ENCODE assay signal across 16 cellular contexts in genomic region chr6:46967950-46968349, GRCh38.
DNase-seq lines count a peak whose midpoint lies in the region; ATAC-seq, FAIRE-seq and TF ChIP-seq lines count a peak whose summit lies in the region.
"Had no signal": no experiment of that assay in that cellular context is flagged by ENCODE, and none has a peak within 500 bp of the region (broad histone marks: within the 10 kb centered on the region; RNA-seq: fewer than 3 reads in every experiment).

No MANE protein-coding gene starts in this region.

- H3K27me3 ChIP-seq in RWPE2 (ENCODE audit: insufficient read depth, poor library complexity, severe bottlenecking): no peaks in the 10 kb centered on the region
- H3K27me3 ChIP-seq: BLaER1 treated with 17β-estradiol and CSF1 and Interleukin-3, amounts not matched to agents 10 nM and 100 nM had no signal

- H3K36me3 ChIP-seq in RWPE2 (ENCODE audit: low read depth): no peaks in the 10 kb centered on the region
- H3K36me3 ChIP-seq: BLaER1 treated with 17β-estradiol and CSF1 and Interleukin-3, amounts not matched to agents 10 nM and 100 nM had no signal

- peaks cover 2% of the 10 kb centered on the region for H3K4me1 ChIP-seq in RWPE2 (ENCODE audit: insufficient read depth, poor library complexity, severe bottlenecking)

- no peak overlapping the region for H3K27ac ChIP-seq in RWPE2 (ENCODE audit: poor library complexity, severe bottlenecking)
- H3K27ac ChIP-seq: BLaER1 treated with 17β-estradiol and CSF1 and Interleukin-3, amounts not matched to agents 10 nM and 100 nM had no signal

- peak; percentile 65 for FAIRE-seq in islet of Langerhans (lab: Jason Lieb, UNC)
- FAIRE-seq: GM12878, H1 had no signal

- no peaks in the 10 kb centered on the region for H3K9me3 ChIP-seq in RWPE2 (ENCODE audit: severe bottlenecking)
- H3K9me3 ChIP-seq: BLaER1 treated with 17β-estradiol and CSF1 and Interleukin-3, amounts not matched to agents 10 nM and 100 nM had no signal

- DNase-seq in ELR (ENCODE audit: low read depth) (peak; percentile 36), RWPE2 (ENCODE audit: low spot score) (no peak), kidney tubule cell (ENCODE audit: low spot score) (peak; percentile 74), AG08396 (ENCODE audit: low spot score) (no peak), NCI-H446 (lab: John Stamatoyannopoulos, UW) (no peak)
- DNase-seq: 8988T; Calu3; CD8-positive, alpha-beta T cell; DMS79 treated with DMSO at 0.1 percent for 48 hours; H9 had no signal

- H3K4me3 ChIP-seq in RWPE2 (ENCODE audit: severe bottlenecking): no peak overlapping the region
- H3K4me3 ChIP-seq: BLaER1 treated with 17β-estradiol and CSF1 and Interleukin-3, amounts not matched to agents 10 nM and 100 nM; GM12878 had no signal

- no peak for TF ChIP-seq CTCF in RWPE2 (IDR thresholded peaks at IDR 0.05; ENCODE audit: poor library complexity, severe bottlenecking)

- ATAC-seq in RWPE2 (ENCODE audit: low read depth) (0 out of 3 replicates have a peak, but pooled peaks have one; percentile 12), GM21423 (IDR thresholded peaks at IDR 0.05; ENCODE audit: unreplicated experiment) (no peak), HG02610 (IDR thresholded peaks at IDR 0.05; ENCODE audit: unreplicated experiment) (no peak)
- ATAC-seq: CD8-positive, alpha-beta T cell; GM12878 had no signal

Comparison
In these comparisons a context has a peak if more than half of its experiments do, and no peak if none do; other contexts are left out.
1. DNase-seq: peak in ELR (single experiment) and kidney tubule cell (single experiment); none in RWPE2 (single experiment), AG08396 (single experiment) and NCI-H446 (0 of 2).